In genomic region chr16:4388275-4389021, GRCh38 we compare ENCODE assay signal across 12 cellular contexts. TPM values are rescaled to one million over a fixed set of nuclear protein-coding genes. Genes with fewer than 3 reads are reported as not detected.
DNase-seq lines count a peak whose midpoint lies in the region; ATAC-seq and TF ChIP-seq lines count a peak whose summit lies in the region.
"Had no signal": no experiment of that assay in that cellular context is flagged by ENCODE, and none has a peak within 500 bp of the region (broad histone marks: within the 10 kb centered on the region; RNA-seq: fewer than 3 reads in every experiment).

No MANE protein-coding gene starts in this region.

- no peaks in the 10 kb centered on the region for H3K36me3 Mint-ChIP-seq in endodermal cell (ENCODE audit: low read depth)

- POLR2A ChIA-PET in IMR-90 (lab: Charles Lee; ENCODE audit: unreplicated experiment), result no interaction called here

- H3K36me3 ChIP-seq in IMR-90 (ENCODE audit: control insufficient read depth, insufficient read depth, low read length), result peaks cover 12% of the 10 kb centered on the region
- no peaks in the 10 kb centered on the region for H3K36me3 ChIP-seq in endodermal cell (ENCODE audit: control insufficient read depth, insufficient read depth, low read length)
- H3K36me3 ChIP-seq in mesodermal cell (ENCODE audit: control insufficient read depth, insufficient read depth, low read length), result peaks cover 13% of the 10 kb centered on the region
- no peaks in the 10 kb centered on the region for H3K36me3 ChIP-seq in uterus

- 60% methylated on average over 9 of the region's 19 CpGs; no CpG with 5 or more reads in 1 of the 2 experiments for WGBS in IMR-90 (ENCODE audit: extremely low coverage in 2 of 2, insufficient read length in 1 of 2), 2 experiments
- WGBS in endodermal cell (ENCODE audit: insufficient coverage in 1 of 2, insufficient read length in 1 of 2), 2 experiments, result 78 to 81% methylated on average over 11 to 19 of the region's 19 CpGs
- WGBS in mesodermal cell (ENCODE audit: insufficient coverage in 2 of 2), 2 experiments, result 72 to 80% methylated on average over 18 to 19 of the region's 19 CpGs

- peak overlapping the region; percentile 30; the same call in 1 of the 2 replicates for H3K27ac ChIP-seq in IMR-90 (ENCODE audit: insufficient read depth, low read length)
- no peak overlapping the region for H3K27ac ChIP-seq in endodermal cell (ENCODE audit: low read depth, low read length)
- H3K27ac ChIP-seq in mesodermal cell (ENCODE audit: low read depth, low read length, severe bottlenecking), result peak overlapping the region; percentile 76
- peak overlapping the region; percentile 68 for H3K27ac ChIP-seq in uterus
- H3K27ac ChIP-seq: pancreas had no signal

- TF ChIP-seq CTCF in IMR-90 (conservative IDR thresholded peaks at IDR 0.05; ENCODE audit: low read depth, low read length) (no peak), endodermal cell (conservative IDR thresholded peaks at IDR 0.05) (no peak), uterus (IDR thresholded peaks at IDR 0.05) (no peak)

- H3K9me3 ChIP-seq in IMR-90 (ENCODE audit: control insufficient read depth, insufficient read depth, low read length) (no peaks in the 10 kb centered on the region), endodermal cell (ENCODE audit: control insufficient read depth, low read length) (no peaks in the 10 kb centered on the region), mesodermal cell (ENCODE audit: control insufficient read depth, low read length) (no peaks in the 10 kb centered on the region), uterus (no peaks in the 10 kb centered on the region)
- H3K9me3 ChIP-seq: pancreas had no signal

- peak overlapping the region; percentile 92 for H3K14ac ChIP-seq in IMR-90 (replicated peaks; ENCODE audit: low read depth, low read length)

- peak overlapping the region; percentile 36 to 74; a peak in 2 of 4 replicates for H4K8ac ChIP-seq in IMR-90 (ENCODE audit: low read depth in 2 of 2, low read length in 2 of 2)

- no peak overlapping the region for H4K5ac ChIP-seq in IMR-90 (ENCODE audit: low read depth, low read length)

- H3K9ac ChIP-seq in IMR-90 (ENCODE audit: low read depth, low read length) (no peak overlapping the region), endodermal cell (ENCODE audit: extremely low read depth, low read length, poor library complexity, severe bottlenecking) (no peak overlapping the region)

- BruUV-seq in IMR-90 (replicated peaks; lab: Mats Ljungman, UMichigan), result no TSS peak

- H3K4me3 Mint-ChIP-seq in endodermal cell, result no peak overlapping the region

- 0 out of 2 replicates have a peak overlapping the region, but pooled peaks have one; percentile 79 for H3K23ac ChIP-seq in IMR-90 (ENCODE audit: low read depth, low read length)

- no peak overlapping the region for H3K4me2 ChIP-seq in IMR-90 (ENCODE audit: low read depth, low read length)

- H3K4me3 ChIP-seq in IMR-90 (ENCODE audit: insufficient read depth, low read depth, low read length), result no peak overlapping the region
- H3K4me3 ChIP-seq in endodermal cell (ENCODE audit: low read length), result no peak overlapping the region
- H3K4me3 ChIP-seq in mesodermal cell (ENCODE audit: extremely low read depth, insufficient read depth, low read length, poor library complexity, severe bottlenecking), result no peak overlapping the region
- no peak overlapping the region for H3K4me3 ChIP-seq in uterus
- H3K4me3 ChIP-seq: pancreas had no signal

- H3K4ac ChIP-seq in IMR-90 (ENCODE audit: low read depth, low read length), result peak overlapping the region; percentile 90

- peak overlapping the region; percentile 75 for H2AFZ ChIP-seq in IMR-90 (replicated peaks; ENCODE audit: low read length, poor library complexity)

- peaks cover 53% of the 10 kb centered on the region for H3K4me1 ChIP-seq in IMR-90 (ENCODE audit: control insufficient read depth, insufficient read depth, low read length)
- H3K4me1 ChIP-seq in endodermal cell (ENCODE audit: control insufficient read depth, insufficient read depth, low read length), result no peaks in the 10 kb centered on the region
- H3K4me1 ChIP-seq in mesodermal cell (ENCODE audit: control insufficient read depth, insufficient read depth, low read length, poor library complexity, severe bottlenecking), result peaks cover 76% of the 10 kb centered on the region
- H3K4me1 ChIP-seq in uterus, result peaks cover 6 to 30% of the 10 kb centered on the region in 2 donors
- H3K4me1 ChIP-seq: pancreas had no signal

- H3K27me3 ChIP-seq in IMR-90 (ENCODE audit: control insufficient read depth, insufficient read depth, low read length) (no peaks in the 10 kb centered on the region), endodermal cell (ENCODE audit: control insufficient read depth, insufficient read depth, low read length, poor library complexity, severe bottlenecking) (no peaks in the 10 kb centered on the region), uterus (no peaks in the 10 kb centered on the region)
- H3K27me3 ChIP-seq: pancreas had no signal

- H3K79me1 ChIP-seq in IMR-90 (ENCODE audit: low read depth in 1 of 2, low read length in 2 of 2), result peaks cover 0 to 77% of the 10 kb centered on the region in 2 experiments; a peak in 2 of 4 replicates

- H4K20me1 ChIP-seq in IMR-90 (ENCODE audit: insufficient read depth, low read length), result peaks cover 37% of the 10 kb centered on the region

- H3K27me3 Mint-ChIP-seq in endodermal cell (ENCODE audit: insufficient read depth), result no peaks in the 10 kb centered on the region

- H2BK5ac ChIP-seq in IMR-90 (ENCODE audit: low read depth, low read length, poor library complexity, severe bottlenecking), result peak overlapping the region; percentile 67

- H4K91ac ChIP-seq in IMR-90 (ENCODE audit: insufficient read depth, low read depth, low read length), result peak overlapping the region; percentile 88

- peak overlapping the region; percentile 94 for H2AK9ac ChIP-seq in IMR-90 (replicated peaks; ENCODE audit: low read depth, low read length, poor library complexity)

- CTCF ChIA-PET in IMR-90 (lab: Yijun Ruan, JAX), result interaction anchor here (0.9 to 1.2 kb wide), 2 partner anchors 14 to 29 kb away, joined by 3 to 5 read pairs; no protein-coding TSS in a partner anchor

- in situ Hi-C loops in IMR-90 (cut with MboI; ENCODE audit: low sequenced_read_pairs), result no loop called here

- H3K27ac Mint-ChIP-seq in endodermal cell, result peak overlapping the region; percentile 39

- H3K9me3 Mint-ChIP-seq in endodermal cell, result no peaks in the 10 kb centered on the region

- H3K4me1 Mint-ChIP-seq in endodermal cell, result peaks cover 9% of the 10 kb centered on the region

- ATAC-seq in IMR-90 (ENCODE audit: low read depth) (0 out of 2 replicates have a peak, but pooled peaks have one; percentile 5), GM18861 (IDR thresholded peaks at IDR 0.05; ENCODE audit: unreplicated experiment) (no peak)
- ATAC-seq: left colon, pancreas had no signal

- dilution Hi-C loops in IMR-90 (cut with HindIII; ENCODE audit: low sequenced_read_pairs, unreplicated experiment), result no loop called here

- 0 out of 2 replicates have a peak overlapping the region, but pooled peaks have one; percentile 3 for H3K56ac ChIP-seq in IMR-90 (ENCODE audit: extremely low read depth, insufficient read depth, low read length)

- H3K18ac ChIP-seq in IMR-90 (ENCODE audit: low read depth, low read length), result no peak overlapping the region

- no peak for DNase-seq in IMR-90
- peak; percentile 77 for DNase-seq in endodermal cell
- DNase-seq in uterus, result peak in 1 of 2 donors; percentile 60
- DNase-seq in NCI-H1092 (lab: John Stamatoyannopoulos, UW), result no peak
- DNase-seq in activated CD4-positive, alpha-beta T cell treated with anti-CD3 and anti-CD28 coated beads, Interleukin-2, amount 50 U/mL, for 4 hours, result no peak
- DNase-seq: DND-41, KG1, left colon, NCI-H2171 treated with DMSO at 0.1 percent for 48 hours had no signal

- peak overlapping the region; percentile 96 for H2AK5ac ChIP-seq in IMR-90 (ENCODE audit: low read depth, low read length)

- intact Hi-C loops in IMR-90 (cut with micrococcal nuclease), result no loop called here
- intact Hi-C loops in uterus (cut with DNase I; ENCODE audit: low total_unique reads), result no loop called here

- H2BK15ac ChIP-seq in IMR-90 (ENCODE audit: low read depth, low read length), result no peak overlapping the region

- TF ChIP-seq POLR2A in IMR-90 (IDR thresholded peaks at IDR 0.05; ENCODE audit: low read depth, low read length), result no peak
- TF ChIP-seq POLR2A in uterus (IDR thresholded peaks at IDR 0.05), result no peak

- 0 out of 2 replicates have a peak overlapping the region, but pooled peaks have one; percentile 16 for H2BK20ac ChIP-seq in IMR-90 (ENCODE audit: low read depth, low read length)

- peaks cover 24% of the 10 kb centered on the region for H3K9me1 ChIP-seq in IMR-90 (ENCODE audit: insufficient read depth, low read length)

- H2BK120ac ChIP-seq in IMR-90 (ENCODE audit: low read depth, low read length), result peak overlapping the region; percentile 62

- no peak for TF ChIP-seq RAD21 in IMR-90 (IDR thresholded peaks at IDR 0.05; ENCODE audit: low read length)

RNA-seq across cellular contexts. Expression of gene VASN, which starts 16.8 kb away (rescaled TPM):
- total RNA-seq in IMR-90 (2012; rRNA removed) (9.3 and 10.3 TPM in 2 replicates), endodermal cell (10 to 100 TPM; 10.4 to 12.1 TPM), uterus (10 to 100 TPM in 3 of 4 donors, 1 to 10 TPM in 1; 3.6 to 49.0 (median 19.9) TPM)
- polyA plus RNA-seq in IMR-90 (2012; rRNA removed), result 83.8 and 87.2 TPM in 2 replicates
- 83.6 and 183 TPM in 2 replicates for polyA plus RNA-seq in IMR-90 (2012; cell fraction: cytosol; rRNA removed)
- polyA plus RNA-seq in IMR-90 (2012; cell fraction: nucleus; rRNA removed; ENCODE audit: low replicate concordance), result 42.8 and 134 TPM in 2 replicates
- 11.5 TPM for polyA plus RNA-seq in endodermal cell (2013, experiment 1 of 2)
- polyA plus RNA-seq in endodermal cell (2013, experiment 2 of 2), result 11.6 TPM
- polyA plus RNA-seq in mesodermal cell (2013, experiment 1 of 2), result 29.4 TPM
- polyA plus RNA-seq in mesodermal cell (2013, experiment 2 of 2), result 26.3 TPM

RNA-seq across cellular contexts. Expression of gene CORO7, which starts 27.9 kb away (rescaled TPM):
- 6.3 and 7.8 TPM in 2 replicates for total RNA-seq in IMR-90 (2012; rRNA removed)
- polyA plus RNA-seq in IMR-90 (2012; rRNA removed), result 23.6 and 26.7 TPM in 2 replicates
- 4.2 and 9.3 TPM in 2 replicates for polyA plus RNA-seq in IMR-90 (2012; cell fraction: cytosol; rRNA removed)
- polyA plus RNA-seq in IMR-90 (2012; cell fraction: nucleus; rRNA removed; ENCODE audit: low replicate concordance), result 135 and 301 TPM in 2 replicates
- 10 to 100 TPM; 32.5 to 37.5 TPM for total RNA-seq in endodermal cell
- 17.2 TPM for polyA plus RNA-seq in endodermal cell (2013, experiment 1 of 2)
- 18.4 TPM for polyA plus RNA-seq in endodermal cell (2013, experiment 2 of 2)
- 25.0 TPM for polyA plus RNA-seq in mesodermal cell (2013, experiment 1 of 2)
- polyA plus RNA-seq in mesodermal cell (2013, experiment 2 of 2), result 17.7 TPM
- total RNA-seq in uterus, result 10 to 100 TPM; 13.8 to 52.1 (median 30.0) TPM

RNA-seq across cellular contexts. Expression of gene DNAJA3, which starts 37.2 kb away (rescaled TPM):
- total RNA-seq in IMR-90 (2012; rRNA removed) (36.9 and 38.0 TPM in 2 replicates), endodermal cell (10 to 100 TPM; 37.4 to 38.5 TPM), uterus (10 to 100 TPM; 13.8 to 44.9 (median 36.4) TPM)
- 40.2 TPM in 2 replicates for polyA plus RNA-seq in IMR-90 (2012; rRNA removed)
- polyA plus RNA-seq in IMR-90 (2012; cell fraction: cytosol; rRNA removed), result 28.2 and 36.0 TPM in 2 replicates
- polyA plus RNA-seq in IMR-90 (2012; cell fraction: nucleus; rRNA removed; ENCODE audit: low replicate concordance), result 75.3 and 86.2 TPM in 2 replicates
- polyA plus RNA-seq in endodermal cell (2013, experiment 1 of 2), result 33.2 TPM
- polyA plus RNA-seq in endodermal cell (2013, experiment 2 of 2), result 35.2 TPM
- polyA plus RNA-seq in mesodermal cell (2013, experiment 1 of 2), result 35.8 TPM
- 34.8 TPM for polyA plus RNA-seq in mesodermal cell (2013, experiment 2 of 2)

RNA-seq across cellular contexts. Expression of gene PAM16, which starts 37.3 kb away (rescaled TPM):
- total RNA-seq in IMR-90 (2012; rRNA removed) (17.9 and 25.6 TPM in 2 replicates), endodermal cell (10 to 100 TPM; 57.7 to 66.2 TPM), uterus (100 to 1,000 TPM in 1 of 4 donors, 10 to 100 TPM in 2, 1 to 10 TPM in 1; 8.9 to 438 (median 35.3) TPM)
- polyA plus RNA-seq in IMR-90 (2012; rRNA removed), result 48.4 and 69.5 TPM in 2 replicates
- 84.0 and 105 TPM in 2 replicates for polyA plus RNA-seq in IMR-90 (2012; cell fraction: cytosol; rRNA removed)
- 70.0 and 101 TPM in 2 replicates for polyA plus RNA-seq in IMR-90 (2012; cell fraction: nucleus; rRNA removed; ENCODE audit: low replicate concordance)
- polyA plus RNA-seq in endodermal cell (2013, experiment 1 of 2), result 57.2 TPM
- polyA plus RNA-seq in endodermal cell (2013, experiment 2 of 2), result 62.4 TPM
- 60.5 TPM for polyA plus RNA-seq in mesodermal cell (2013, experiment 1 of 2)
- polyA plus RNA-seq in mesodermal cell (2013, experiment 2 of 2), result 42.8 TPM
